ENCODE assay signal across 8 cellular contexts in the genomic region with DNA sequence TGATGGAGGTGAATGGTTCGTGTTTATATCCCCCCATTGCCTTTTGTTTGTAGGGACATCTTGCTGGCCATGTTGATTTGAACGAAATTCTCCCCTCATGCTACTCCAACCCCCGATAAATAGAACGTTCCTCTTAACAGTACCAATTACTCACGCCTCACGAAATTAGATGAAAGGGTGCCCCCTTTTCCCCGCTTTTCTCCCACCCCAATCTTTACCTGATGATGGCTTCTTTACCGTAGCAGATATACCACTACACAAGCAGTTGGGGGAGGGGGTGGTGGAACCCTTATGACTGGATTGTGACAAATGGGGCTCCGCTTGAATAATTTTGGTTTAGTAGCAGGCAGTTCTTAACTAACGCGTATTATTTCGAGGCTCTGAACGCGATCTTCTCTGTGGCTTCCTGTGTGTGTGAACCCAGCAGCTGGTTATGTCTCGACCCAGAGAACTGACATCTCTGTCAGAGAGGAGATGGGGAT. TPM values are rescaled to one million over a fixed set of nuclear protein-coding genes. Genes with fewer than 3 reads are reported as not detected.
DNase-seq lines count a peak whose midpoint lies in the region; ATAC-seq and TF ChIP-seq lines count a peak whose summit lies in the region.

No MANE protein-coding gene starts in this region.

- H3K27ac ChIP-seq in HUES64 (ENCODE audit: low read depth, low read length) (peak overlapping the region; percentile 94; the same call in 1 of the 2 replicates), iPS-20b (ENCODE audit: low read length) (no peak overlapping the region), spleen (peak overlapping the region; percentile 93 to 98 (median 96))

- H3K27ac Mint-ChIP-seq in T-helper 2 cell treated with Interferon-gamma antibody and Interleukin-4, amounts not matched to agents 5 μg/mL and 100 μg/mL, for 36 hours: peak overlapping the region; percentile 91

- peaks cover 4% of the 10 kb centered on the region for H3K36me3 Mint-ChIP-seq in T-helper 2 cell treated with Interferon-gamma antibody and Interleukin-4, amounts not matched to agents 5 μg/mL and 100 μg/mL, for 36 hours (ENCODE audit: low read depth)

- H3K4me1 Mint-ChIP-seq in T-helper 2 cell treated with Interferon-gamma antibody and Interleukin-4, amounts not matched to agents 5 μg/mL and 100 μg/mL, for 36 hours (ENCODE audit: low read depth): peaks cover 40% of the 10 kb centered on the region

- DNase-seq in AG08396 (ENCODE audit: low spot score) (peak; percentile 43), astrocyte of the spinal cord (ENCODE audit: low read depth, low spot score) (peak; percentile 36), spleen (no peak), NCI-H510A (lab: John Stamatoyannopoulos, UW) (no peak)
- peak; percentile 60 for DNase-seq in T-helper 2 cell treated with Interferon-gamma antibody and Interleukin-4, amounts not matched to agents 5 μg/mL and 100 μg/mL, for 36 hours (ENCODE audit: low spot score)

- in situ Hi-C loops in astrocyte of the spinal cord (cut with HindIII; ENCODE audit: low sequenced_read_pairs): no loop called here

- H3K4me1 ChIP-seq in HUES64 (ENCODE audit: insufficient read depth, low read length) (peaks cover 45% of the 10 kb centered on the region), iPS-20b (ENCODE audit: insufficient read depth, low read length) (peaks cover 36% of the 10 kb centered on the region), spleen (peaks cover 21 to 64% (median 55%) of the 10 kb centered on the region in 6 donors)

- intact Hi-C loops in spleen (cut with DNase I; ENCODE audit: low total_unique reads): no loop called here

- 4% methylated on average over 14 of the region's 15 CpGs for WGBS in HUES64
- 0 to 1% (median 0%) methylated on average over 15 of the region's 15 CpGs for WGBS in spleen, 5 donors

- H3K27me3 Mint-ChIP-seq in T-helper 2 cell treated with Interferon-gamma antibody and Interleukin-4, amounts not matched to agents 5 μg/mL and 100 μg/mL, for 36 hours (ENCODE audit: low read depth): peaks cover 4% of the 10 kb centered on the region

- peak; percentile 47 for ATAC-seq in GM19351 (IDR thresholded peaks at IDR 0.05; ENCODE audit: unreplicated experiment)

- TF ChIP-seq CTCF in astrocyte of the spinal cord (IDR thresholded peaks at IDR 0.05; ENCODE audit: low read depth, low read length): no peak
- TF ChIP-seq CTCF in spleen (IDR thresholded peaks at IDR 0.05 in 8 of 11, conservative IDR thresholded peaks at IDR 0.05 in 3 of 11): no peak

- H3K9me3 ChIP-seq in HUES64 (ENCODE audit: insufficient read depth, low read depth, low read length) (no peaks in the 10 kb centered on the region), iPS-20b (ENCODE audit: insufficient read depth, low read depth, low read length) (no peaks in the 10 kb centered on the region), spleen (no peaks in the 10 kb centered on the region)

- H3K36me3 ChIP-seq in HUES64 (ENCODE audit: insufficient read depth, low read length) (no peaks in the 10 kb centered on the region), iPS-20b (ENCODE audit: insufficient read depth, low read depth, low read length) (no peaks in the 10 kb centered on the region), spleen (peaks cover 0 to 13% (median 0%) of the 10 kb centered on the region in 6 donors)

- peak overlapping the region; percentile 78 for H3K9ac ChIP-seq in HUES64 (ENCODE audit: low read depth, low read length)
- H3K9ac ChIP-seq in iPS-20b (ENCODE audit: low read depth, low read length): peak overlapping the region; percentile 84; the same call in 1 of the 2 replicates

- H3K27me3 ChIP-seq in HUES64 (ENCODE audit: insufficient read depth, low read length): peaks cover 4% of the 10 kb centered on the region; the same call in 1 of the 2 replicates
- H3K27me3 ChIP-seq in iPS-20b (ENCODE audit: insufficient read depth, low read length): peaks cover 13% of the 10 kb centered on the region; the same call in 1 of the 2 replicates
- no peaks in the 10 kb centered on the region for H3K27me3 ChIP-seq in spleen (replicated peaks in 1 of 7)

- H3K9me3 Mint-ChIP-seq in T-helper 2 cell treated with Interferon-gamma antibody and Interleukin-4, amounts not matched to agents 5 μg/mL and 100 μg/mL, for 36 hours: peaks cover 8% of the 10 kb centered on the region

- H3K4me3 ChIP-seq in HUES64 (ENCODE audit: low read length) (peak overlapping the region; percentile 93), astrocyte of the spinal cord (ENCODE audit: low read depth, low read length) (peak overlapping the region; percentile 81), iPS-20b (ENCODE audit: low read length) (peak overlapping the region; percentile 77), spleen (peak overlapping the region; percentile 87 to 99 (median 96))

- TF ChIP-seq POLR2A in spleen (IDR thresholded peaks at IDR 0.05): no peak

- H3K4me3 Mint-ChIP-seq in T-helper 2 cell treated with Interferon-gamma antibody and Interleukin-4, amounts not matched to agents 5 μg/mL and 100 μg/mL, for 36 hours: peak overlapping the region; percentile 95

RNA-seq across cellular contexts. Expression of gene PIAS1, which starts 1.1 kb away (rescaled TPM):
- 21.6 TPM for polyA plus RNA-seq in HUES64 (2013, experiment 1 of 2)
- 22.7 TPM for polyA plus RNA-seq in HUES64 (2013, experiment 2 of 2)
- total RNA-seq in spleen: 100 to 1,000 TPM in 1 of 7 donors, 10 to 100 TPM in 6; 57.0 to 104 (median 73.8) TPM
- 10 to 100 TPM; 12.0 to 20.2 (median 17.8) TPM for polyA plus RNA-seq in spleen

Comparison
In these comparisons a context has a peak if more than half of its experiments do, and no peak if none do; other contexts are left out.
1. DNase-seq: peak in AG08396 (single experiment), T-helper 2 cell treated with Interferon-gamma antibody and Interleukin-4, amounts not matched to agents 5 μg/mL and 100 μg/mL, for 36 hours (single experiment) and astrocyte of the spinal cord (single experiment); none in spleen (single experiment) and NCI-H510A (single experiment).
2. Peak in every context shown above with its lines, with median percentiles within 50 percentile points of each other: H3K4me3 ChIP-seq.